In genomic region chr11:134233729-134234179, GRCh38 we compare ENCODE assay signal across 30 cellular contexts. TPM values are rescaled to one million over a fixed set of nuclear protein-coding genes. Genes with fewer than 3 reads are reported as not detected.
"Had no signal": no experiment of that assay in that cellular context is flagged by ENCODE, and none has a peak within 500 bp of the region (broad histone marks: within the 10 kb centered on the region; RNA-seq: fewer than 3 reads in every experiment).

No MANE protein-coding gene starts in this region.

- DNase-seq: activated CD4-positive, alpha-beta memory T cell treated with anti-CD3 and anti-CD28 coated beads, Interleukin-2, amount 10 ng/mL, durations not matched to agents 7 days and 5 days; activated CD4-positive, alpha-beta T cell treated with anti-CD3 and anti-CD28 coated beads for 1 hour; activated CD4-positive, alpha-beta T cell treated with anti-CD3 and anti-CD28 coated beads for 48 hours; activated CD4-positive, CD25-positive, alpha-beta regulatory T cell; activated CD8-positive, alpha-beta memory T cell treated with anti-CD3 and anti-CD28 coated beads for 24 hours; activated CD8-positive, alpha-beta memory T cell treated with anti-CD3 and anti-CD28 coated beads, Interleukin-2, amount 10 ng/mL, durations not matched to agents 7 days and 5 days; activated effector memory CD4-positive, alpha-beta T cell treated with Interleukin-2 at 50 U/mL for 16 hours; activated naive CD4-positive, alpha-beta T cell treated with anti-CD3 and anti-CD28 coated beads, Interleukin-2, amount 10 ng/mL, durations not matched to agents 7 days and 5 days; activated naive CD8-positive, alpha-beta T cell treated with anti-CD3 and anti-CD28 coated beads, Interleukin-2, amount 50 U/mL, for 24 hours; activated T-cell treated with anti-CD3 and anti-CD28 coated beads, Interleukin-2, amount 50 U/mL, for 48 hours; anterior cingulate cortex; caudate nucleus; cerebellar nuclear complex; NCI-H1092 treated with DMSO at 0.1 percent for 48 hours; NCI-H1417; NCI-H187 treated with DMSO at 0.1 percent for 48 hours; NCI-H2081 treated with DMSO at 0.1 percent for 48 hours; NCI-H345; NCI-H524 treated with DMSO at 0.1 percent for 48 hours; NCI-H748 treated with DMSO at 0.1 percent for 48 hours; NK-92 treated with Interleukin-12 subunit alpha and Interleukin-12 subunit beta, amount 100 ng/mL, for 24 hours; PC-9; SIG-M5; T-cell; T-helper 9 cell; WERI-Rb-1 had no signal

- H3K27ac ChIP-seq: PC-9, RWPE1, WERI-Rb-1 had no signal

- ATAC-seq: activated CD8-positive, alpha-beta memory T cell treated with anti-CD3 and anti-CD28 coated beads, Interleukin-2, amount 10 ng/mL, durations not matched to agents 7 days and 5 days; activated naive CD8-positive, alpha-beta T cell treated with anti-CD3 and anti-CD28 coated beads, Interleukin-2, amount 50 U/mL, for 24 hours; Right ventricle myocardium inferior; SK-N-SH treated with all-trans-retinoic acid at 6 μM for 48 hours; T-cell had no signal

- H3K4me2 ChIP-seq: PC-9 had no signal

- H3K4me3 ChIP-seq: PC-9 had no signal

RNA-seq across cellular contexts. Expression of gene GLB1L3, which starts 42.4 kb away (rescaled TPM):
- total RNA-seq: M059J, PC-9, Right ventricle myocardium inferior had no signal
